1 cellular context compared by ENCODE assay signal in genomic region chr3:12663936-12664908, GRCh38.
TF ChIP-seq lines count a peak whose summit lies in the region.

TSS of gene RAF1 (minus strand) at chr3:12664117. CDS start at chr3:12618721, 45,396 bp downstream.

TF ChIP-seq in HEK293, 187 proteins besides CTCF, POLR2A, EP300 and RAD21 (continued from another document and continues in another):
- peak; percentile 4; the same call in 1 of the 2 replicates for TF ChIP-seq PRDM10 (tag by site-specific recombination; IDR thresholded peaks at IDR 0.05)
- peak; percentile 47 for TF ChIP-seq SP2 (tag by site-specific recombination; IDR thresholded peaks at IDR 0.05)
- TF ChIP-seq ZBTB21 (tag by site-specific recombination; IDR thresholded peaks at IDR 0.05), result no peak
- TF ChIP-seq SP7 (tag by site-specific recombination; IDR thresholded peaks at IDR 0.05), result peak; percentile 58; the same call in 1 of the 2 replicates
- TF ChIP-seq ZNF133 (tag by site-specific recombination; IDR thresholded peaks at IDR 0.05), result no peak
- peak; percentile 4; the same call in 1 of the 2 replicates for TF ChIP-seq KLF1 (tag by site-specific recombination; IDR thresholded peaks at IDR 0.05)
- no peak for TF ChIP-seq TCF7L2 (IDR thresholded peaks at IDR 0.05; ENCODE audit: borderline replicate concordance, low read depth, low read length)
- TF ChIP-seq ZNF223 (tag by site-specific recombination; IDR thresholded peaks at IDR 0.05), result no peak
- TF ChIP-seq ZNF214 (tag by site-specific recombination; IDR thresholded peaks at IDR 0.05; ENCODE audit: borderline replicate concordance), result no peak
- 0 out of 2 replicates have a peak, but pooled peaks have one; percentile 35 for TF ChIP-seq KLF10 (tag by site-specific recombination; IDR thresholded peaks at IDR 0.05)
- peak; percentile 95 for TF ChIP-seq ZBTB8A (tag by site-specific recombination; IDR thresholded peaks at IDR 0.05)
- peak; percentile 98 for TF ChIP-seq ZBTB26 (tag by site-specific recombination; optimal IDR thresholded peaks at IDR 0.05)
- 0 out of 2 replicates have a peak, but pooled peaks have one; percentile 14 for TF ChIP-seq ZNF561 (tag by site-specific recombination; IDR thresholded peaks at IDR 0.05; ENCODE audit: borderline replicate concordance)
- no peak for TF ChIP-seq KLF7 (tag by site-specific recombination; IDR thresholded peaks at IDR 0.05; ENCODE audit: borderline replicate concordance)
- TF ChIP-seq ZNF274 (IDR thresholded peaks at IDR 0.05; ENCODE audit: low read length), result no peak
- no peak for TF ChIP-seq ZNF274 (tag by site-specific recombination; IDR thresholded peaks at IDR 0.05; ENCODE audit: borderline replicate concordance)
- TF ChIP-seq ZNF544 (tag by site-specific recombination; IDR thresholded peaks at IDR 0.05), result no peak
- no peak for TF ChIP-seq ZNF362 (tag by site-specific recombination; IDR thresholded peaks at IDR 0.05)
- TF ChIP-seq FEZF1 (tag by site-specific recombination; IDR thresholded peaks at IDR 0.05), result no peak
- TF ChIP-seq ZNF324 (tag by site-specific recombination; IDR thresholded peaks at IDR 0.05), result peak; percentile 76; the same call in 1 of the 2 replicates
- peak; percentile 90 for TF ChIP-seq YY2 (tag by site-specific recombination; IDR thresholded peaks at IDR 0.05)
- TF ChIP-seq ZNF16 (tag by site-specific recombination; IDR thresholded peaks at IDR 0.05; ENCODE audit: low read depth), result no peak
- TF ChIP-seq ZNF843 (tag by site-specific recombination; IDR thresholded peaks at IDR 0.05), result peak; percentile 28; the same call in 1 of the 2 replicates
- peak; percentile 56; the same call in 1 of the 2 replicates for TF ChIP-seq ZXDB (tag by site-specific recombination; IDR thresholded peaks at IDR 0.05)
- TF ChIP-seq SCRT2 (tag by site-specific recombination; IDR thresholded peaks at IDR 0.05), result peak; percentile 94
- peak; percentile 18; the same call in 1 of the 2 replicates for TF ChIP-seq ZSCAN30 (tag by site-specific recombination; IDR thresholded peaks at IDR 0.05)
- TF ChIP-seq ZNF350 (tag by site-specific recombination; IDR thresholded peaks at IDR 0.05), result no peak
- no peak; the same call in 1 of the 2 replicates for TF ChIP-seq PBX3 (CRISPR knock-in tag; IDR thresholded peaks at IDR 0.05)
- 0 out of 2 replicates have a peak, but pooled peaks have one; percentile 6 for TF ChIP-seq ZNF398 (tag by site-specific recombination; IDR thresholded peaks at IDR 0.05)
- TF ChIP-seq ZFP69B (tag by site-specific recombination; IDR thresholded peaks at IDR 0.05), result peak; percentile 56; the same call in 1 of the 2 replicates
- TF ChIP-seq ZNF785 (tag by site-specific recombination; IDR thresholded peaks at IDR 0.05), result 0 out of 2 replicates have a peak, but pooled peaks have one; percentile 9
- TF ChIP-seq PATZ1 (tag by site-specific recombination; IDR thresholded peaks at IDR 0.05), result no peak
- TF ChIP-seq ZSCAN16 (tag by site-specific recombination; IDR thresholded peaks at IDR 0.05), result no peak
- TF ChIP-seq GLI4 (tag by site-specific recombination; IDR thresholded peaks at IDR 0.05), result no peak
- TF ChIP-seq ZNF660 (tag by site-specific recombination; IDR thresholded peaks at IDR 0.05), result peak; percentile 59
- TF ChIP-seq IKZF3 (tag by site-specific recombination; IDR thresholded peaks at IDR 0.05), result no peak
- TF ChIP-seq ZBTB44 (tag by site-specific recombination; IDR thresholded peaks at IDR 0.05), result peak; percentile 56; the same call in 1 of the 2 replicates
- peak; percentile 75 for TF ChIP-seq ZNF335 (tag by site-specific recombination; conservative IDR thresholded peaks at IDR 0.05)
- peak; percentile 98 for TF ChIP-seq SP3 (tag by site-specific recombination; IDR thresholded peaks at IDR 0.05)
- peak; percentile 70 for TF ChIP-seq ZNF629 (tag by site-specific recombination; IDR thresholded peaks at IDR 0.05)
- TF ChIP-seq ZNF501 (tag by site-specific recombination; IDR thresholded peaks at IDR 0.05), result peak; percentile 85; the same call in 1 of the 2 replicates
- TF ChIP-seq KLF17 (tag by site-specific recombination; IDR thresholded peaks at IDR 0.05), result peak; percentile 68; the same call in 1 of the 2 replicates
- TF ChIP-seq ZNF747 (tag by site-specific recombination; IDR thresholded peaks at IDR 0.05), result no peak
- TF ChIP-seq ZBTB10 (tag by site-specific recombination; IDR thresholded peaks at IDR 0.05), result peak; percentile 5
- TF ChIP-seq ZNF366 (tag by site-specific recombination; conservative IDR thresholded peaks at IDR 0.05), result peak; percentile 98
- 0 out of 2 replicates have a peak, but pooled peaks have one; percentile 12 for TF ChIP-seq ZSCAN4 (tag by site-specific recombination; IDR thresholded peaks at IDR 0.05)
- no peak for TF ChIP-seq ZNF585B (tag by site-specific recombination; IDR thresholded peaks at IDR 0.05)
